ENCODE assay signal across 1 cellular context in the genomic region with DNA sequence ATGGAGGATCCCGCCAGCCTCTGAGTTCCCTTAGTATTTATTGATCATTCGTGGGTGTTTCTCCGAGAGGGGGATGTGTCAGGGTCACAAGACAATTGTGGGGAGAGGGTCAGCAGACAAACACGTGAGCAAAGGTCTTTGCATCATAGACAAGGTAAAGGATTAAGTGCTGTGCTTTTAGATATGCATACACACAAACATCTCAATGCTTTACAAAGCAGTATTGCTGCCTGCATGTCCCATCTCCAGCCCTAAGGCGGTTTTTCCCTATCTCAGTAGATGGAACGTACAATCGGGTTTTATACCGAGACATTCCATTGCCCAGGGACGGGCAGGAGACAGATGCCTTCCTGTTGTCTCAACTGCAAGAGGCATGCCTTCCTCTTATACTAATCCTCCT. TPM values are rescaled to one million over a fixed set of nuclear protein-coding genes. Genes with fewer than 3 reads are reported as not detected.
"Had no signal": no experiment of that assay in that cellular context is flagged by ENCODE, and none has a peak within 500 bp of the region (broad histone marks: within the 10 kb centered on the region; RNA-seq: fewer than 3 reads in every experiment).

No MANE protein-coding gene starts in this region.

RNA-seq across cellular contexts. Expression of a gene that starts 59.1 kb away (rescaled TPM):
- total RNA-seq: G401 had no signal
